1 cellular context compared by ENCODE assay signal in the genomic region with DNA sequence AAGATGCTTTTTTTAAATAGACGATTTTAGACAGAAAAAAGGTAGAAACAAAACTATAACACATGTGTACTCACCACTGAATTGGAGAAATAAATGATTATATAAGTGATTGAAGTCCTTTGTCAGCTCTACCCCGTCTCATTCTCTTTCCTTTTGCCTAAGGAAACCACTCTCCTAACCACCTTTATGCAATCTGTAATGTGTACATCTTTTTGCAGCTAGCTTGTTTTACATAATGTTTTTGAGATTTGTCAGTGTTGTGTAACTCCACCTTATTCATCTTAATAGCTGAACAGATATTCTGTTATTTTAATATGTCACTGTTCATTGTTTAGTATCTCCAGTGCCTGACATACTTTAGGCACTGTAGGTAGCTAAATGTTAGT.
TF ChIP-seq lines count a peak whose summit lies in the region.

No MANE protein-coding gene starts in this region.

TF ChIP-seq in K562, 482 proteins besides CTCF, POLR2A, EP300 and RAD21:
- TF ChIP-seq MCM2 (IDR thresholded peaks at IDR 0.05; ENCODE audit: low read depth): no peak
- no peak for TF ChIP-seq PML (IDR thresholded peaks at IDR 0.05; ENCODE audit: low read length)
- TF ChIP-seq CEBPB (tag; IDR thresholded peaks at IDR 0.05): peak; percentile 41; the same call in 1 of the 2 replicates
- TF ChIP-seq CEBPG (CRISPR knock-in tag; IDR thresholded peaks at IDR 0.05): no peak
- TF ChIP-seq CEBPG (tag; conservative IDR thresholded peaks at IDR 0.05 in 1 of 2, IDR thresholded peaks at IDR 0.05 in 1 of 2): peak; percentile 17 to 34; a peak in 1 of 4 replicates
